32 cellular contexts compared by ENCODE assay signal in genomic region chr11:64134963-64135362, GRCh38.
"Had no signal": no experiment of that assay in that cellular context is flagged by ENCODE, and none has a peak within 500 bp of the region (broad histone marks: within the 10 kb centered on the region; RNA-seq: fewer than 3 reads in every experiment).

No MANE protein-coding gene starts in this region.

- DNase-seq: activated CD4-positive, alpha-beta T cell treated with anti-CD3 and anti-CD28 coated beads for 48 hours; activated CD4-positive, alpha-beta T cell treated with anti-CD3 and anti-CD28 coated beads, Interleukin-2, amount 50 U/mL, for 48 hours; activated CD8-positive, alpha-beta memory T cell treated with anti-CD3 and anti-CD28 coated beads for 24 hours; activated effector memory CD4-positive, alpha-beta T cell treated with anti-CD3 and anti-CD28 coated beads, Interleukin-2, amount 50 U/mL, for 16 hours; activated naive CD4-positive, alpha-beta T cell treated with anti-CD3 and anti-CD28 coated beads for 36 hours; activated naive CD8-positive, alpha-beta T cell treated with anti-CD3 and anti-CD28 coated beads for 36 hours; activated T-cell treated with anti-CD3 and anti-CD28 coated beads, Interleukin-2, amount 50 U/mL, for 1 hour; adrenal gland; aorta; body of pancreas; dermis blood vessel endothelial cell; effector CD4-positive, alpha-beta T cell; foreskin melanocyte; left lung; mesendoderm; natural killer cell; stimulated activated CD4-positive, alpha-beta T cell treated with anti-CD3 and anti-CD28 coated beads, Interleukin-12 subunit alpha, Interleukin-12 subunit beta, amount 100 ng/mL, for 4 hours; stimulated activated CD4-positive, alpha-beta T cell treated with anti-CD3 and anti-CD28 coated beads, Interleukin-4, amount 100 ng/mL, for 1 hour; T-helper 9 cell; WERI-Rb-1 had no signal

- H3K27ac ChIP-seq: adrenal gland, body of pancreas, cardiac muscle cell, esophagus muscularis mucosa, left lung, skin epidermis, thoracic aorta, vagina, WERI-Rb-1 had no signal

- ATAC-seq: activated CD4-positive, CD25-positive, alpha-beta regulatory T cell treated with anti-CD3 and anti-CD28 coated beads, Interleukin-2, amount 50 U/mL, for 24 hours; body of pancreas; left lung; natural killer cell; sciatic nerve had no signal

- H3K27ac Mint-ChIP-seq: activated naive CD4-positive, alpha-beta T cell treated with anti-CD3 and anti-CD28 coated beads for 36 hours; activated naive CD8-positive, alpha-beta T cell treated with anti-CD3 and anti-CD28 coated beads for 36 hours; activated T-helper 1 cell treated with anti-CD3 and anti-CD28 coated beads, Interleukin-12 subunit alpha, Interleukin-12 subunit beta, Interleukin-2, Interleukin-4 antibody, amounts not matched to agents 30 ng/mL and 10 ng/mL and 1 ng/mL, durations not matched to agents 14 hours and 24 hours and 36 hours; natural killer cell; stimulated activated naive CD8-positive, alpha-beta T cell treated with anti-CD3 and anti-CD28 coated beads, Interleukin-15, Interleukin-2, amounts not matched to agents 100 ng/mL and 50 ng/mL, for 24 hours; T-helper 1 cell treated with Interleukin-12 subunit alpha and Interleukin-12 subunit beta and Interleukin-4 antibody, amounts not matched to agents 30 μg/mL and 1 μg/mL, for 36 hours; type B pancreatic cell had no signal

- H3K9me3 Mint-ChIP-seq: activated naive CD4-positive, alpha-beta T cell treated with anti-CD3 and anti-CD28 coated beads for 36 hours; activated naive CD8-positive, alpha-beta T cell treated with anti-CD3 and anti-CD28 coated beads for 36 hours; activated T-helper 1 cell treated with anti-CD3 and anti-CD28 coated beads, Interleukin-12 subunit alpha, Interleukin-12 subunit beta, Interleukin-2, Interleukin-4 antibody, amounts not matched to agents 30 ng/mL and 10 ng/mL and 1 ng/mL, durations not matched to agents 14 hours and 24 hours and 36 hours; natural killer cell; stimulated activated naive CD8-positive, alpha-beta T cell treated with anti-CD3 and anti-CD28 coated beads, Interleukin-15, Interleukin-2, amounts not matched to agents 100 ng/mL and 50 ng/mL, for 24 hours; T-helper 1 cell treated with Interleukin-12 subunit alpha and Interleukin-12 subunit beta and Interleukin-4 antibody, amounts not matched to agents 30 μg/mL and 1 μg/mL, for 36 hours; type B pancreatic cell had no signal

- H3K4me3 ChIP-seq: adrenal gland, body of pancreas, cardiac muscle cell, esophagus muscularis mucosa, left lung, lung, skin epidermis, thoracic aorta, vagina had no signal

- H3K4me1 ChIP-seq: adrenal gland had no signal

- H3K4me1 Mint-ChIP-seq: activated naive CD8-positive, alpha-beta T cell treated with anti-CD3 and anti-CD28 coated beads for 36 hours; natural killer cell had no signal

- H3K36me3 Mint-ChIP-seq: activated naive CD8-positive, alpha-beta T cell treated with anti-CD3 and anti-CD28 coated beads for 36 hours; natural killer cell; type B pancreatic cell had no signal

- H3K9me3 ChIP-seq: adrenal gland, body of pancreas, esophagus muscularis mucosa, left lung, thoracic aorta, vagina had no signal

- H3K4me3 Mint-ChIP-seq: activated naive CD4-positive, alpha-beta T cell treated with anti-CD3 and anti-CD28 coated beads for 36 hours; activated naive CD8-positive, alpha-beta T cell treated with anti-CD3 and anti-CD28 coated beads for 36 hours; activated T-helper 1 cell treated with anti-CD3 and anti-CD28 coated beads, Interleukin-12 subunit alpha, Interleukin-12 subunit beta, Interleukin-2, Interleukin-4 antibody, amounts not matched to agents 30 ng/mL and 10 ng/mL and 1 ng/mL, durations not matched to agents 14 hours and 24 hours and 36 hours; natural killer cell; stimulated activated naive CD8-positive, alpha-beta T cell treated with anti-CD3 and anti-CD28 coated beads, Interleukin-15, Interleukin-2, amounts not matched to agents 100 ng/mL and 50 ng/mL, for 24 hours; T-helper 1 cell treated with Interleukin-12 subunit alpha and Interleukin-12 subunit beta and Interleukin-4 antibody, amounts not matched to agents 30 μg/mL and 1 μg/mL, for 36 hours; type B pancreatic cell had no signal

- H3K27me3 Mint-ChIP-seq: activated naive CD8-positive, alpha-beta T cell treated with anti-CD3 and anti-CD28 coated beads for 36 hours; stimulated activated naive CD8-positive, alpha-beta T cell treated with anti-CD3 and anti-CD28 coated beads, Interleukin-15, Interleukin-2, amounts not matched to agents 100 ng/mL and 50 ng/mL, for 24 hours had no signal

- H3K27me3 ChIP-seq: adrenal gland, body of pancreas, cardiac muscle cell, esophagus muscularis mucosa, left lung, vagina had no signal

- H3K36me3 ChIP-seq: adrenal gland, cardiac muscle cell, esophagus muscularis mucosa, left lung, thoracic aorta, vagina, WERI-Rb-1 had no signal
